8 cellular contexts compared by ENCODE assay signal in genomic region chr7:12569673-12570072, GRCh38. TPM values are rescaled to one million over a fixed set of nuclear protein-coding genes. Genes with fewer than 3 reads are reported as not detected.
DNase-seq lines count a peak whose midpoint lies in the region; ATAC-seq and TF ChIP-seq lines count a peak whose summit lies in the region.

No MANE protein-coding gene starts in this region.

- no peak overlapping the region for H3K27ac Mint-ChIP-seq in GM23338
- H3K27ac Mint-ChIP-seq in CD8-positive, alpha-beta T cell: no peak overlapping the region

- ATAC-seq in GM18867 (IDR thresholded peaks at IDR 0.05; ENCODE audit: unreplicated experiment) (peak; percentile 42), GM23338 (no peak), HG02973 (IDR thresholded peaks at IDR 0.05; ENCODE audit: unreplicated experiment) (no peak)
- ATAC-seq in CD8-positive, alpha-beta T cell: no peak

- H3K4me2 ChIP-seq in GM23338: peak overlapping the region; percentile 94

- peak overlapping the region; percentile 79 for H3K9ac ChIP-seq in mucosa of stomach (ENCODE audit: low read length)

- H3K9me3 Mint-ChIP-seq in GM23338: no peaks in the 10 kb centered on the region
- no peaks in the 10 kb centered on the region for H3K9me3 Mint-ChIP-seq in CD8-positive, alpha-beta T cell

- H3K4me3 Mint-ChIP-seq in GM23338: peak overlapping the region; percentile 80
- H3K4me3 Mint-ChIP-seq in CD8-positive, alpha-beta T cell: no peak overlapping the region

- DNase-seq in GM23338 (ENCODE audit: low spot score): peak; percentile 17
- DNase-seq in NCI-H748 (lab: John Stamatoyannopoulos, UW; ENCODE audit: unreplicated experiment): peak; percentile 53
- DNase-seq in activated gamma-delta T cell treated with Interleukin-2 at 50 U/mL for 16 hours: no peak
- no peak for DNase-seq in CD8-positive, alpha-beta T cell
- no peak for DNase-seq in NCI-H1930 (lab: John Stamatoyannopoulos, UW)

- POLR2A ChIA-PET in CD8-positive, alpha-beta T cell (lab: Charles Lee): no interaction called here

- no peaks in the 10 kb centered on the region for H3K9me2 ChIP-seq in GM23338 (ENCODE audit: insufficient read depth)

- H3K27ac ChIP-seq in GM23338 (ENCODE audit: low read depth): no peak overlapping the region
- no peak overlapping the region for H3K27ac ChIP-seq in CD8-positive, alpha-beta T cell (ENCODE audit: low read depth, low read length)

- H3K27me3 ChIP-seq in GM23338 (ENCODE audit: insufficient read depth) (peaks cover 45% of the 10 kb centered on the region), mucosa of stomach (ENCODE audit: control insufficient read depth, insufficient read depth, low read length) (peaks cover 15% of the 10 kb centered on the region)
- peaks cover 7% of the 10 kb centered on the region for H3K27me3 ChIP-seq in CD8-positive, alpha-beta T cell (ENCODE audit: insufficient read depth, low read length)

- H4K20me1 ChIP-seq in GM23338 (replicated peaks; ENCODE audit: insufficient read depth): no peaks in the 10 kb centered on the region

- H3K4me1 ChIP-seq in GM23338 (ENCODE audit: insufficient read depth) (peaks cover 14% of the 10 kb centered on the region), mucosa of stomach (ENCODE audit: control insufficient read depth, insufficient read depth, low read length) (peaks cover 17% of the 10 kb centered on the region)
- H3K4me1 ChIP-seq in CD8-positive, alpha-beta T cell (ENCODE audit: insufficient read depth, low read length): no peaks in the 10 kb centered on the region

- no peaks in the 10 kb centered on the region for H3K36me3 Mint-ChIP-seq in GM23338 (ENCODE audit: low read depth)
- H3K36me3 Mint-ChIP-seq in CD8-positive, alpha-beta T cell: no peaks in the 10 kb centered on the region

- no peaks in the 10 kb centered on the region for H3K79me2 ChIP-seq in GM23338 (replicated peaks; ENCODE audit: insufficient read depth)

- H3K4me3 ChIP-seq in GM23338 (peak overlapping the region; percentile 72), mucosa of stomach (ENCODE audit: low read length) (peak overlapping the region; percentile 44)
- no peak overlapping the region for H3K4me3 ChIP-seq in CD8-positive, alpha-beta T cell (ENCODE audit: low read depth, low read length)

- intact Hi-C loops in CD8-positive, alpha-beta T cell (cut with DNase I, micrococcal nuclease): no loop called here

- TF ChIP-seq CTCF in GM23338 (conservative IDR thresholded peaks at IDR 0.05; ENCODE audit: low read depth in 2 of 2): no peak
- no peak for TF ChIP-seq CTCF in CD8-positive, alpha-beta T cell (IDR thresholded peaks at IDR 0.05)

- H3K9me3 ChIP-seq in mucosa of stomach (ENCODE audit: control insufficient read depth, low read length): no peaks in the 10 kb centered on the region
- H3K9me3 ChIP-seq in CD8-positive, alpha-beta T cell (ENCODE audit: low read length): no peaks in the 10 kb centered on the region

- H3K27me3 Mint-ChIP-seq in GM23338 (ENCODE audit: insufficient read depth, low read depth, poor library complexity): peaks cover 21% of the 10 kb centered on the region
- peaks cover 28% of the 10 kb centered on the region for H3K27me3 Mint-ChIP-seq in CD8-positive, alpha-beta T cell (ENCODE audit: low read depth)

- CTCF ChIA-PET in CD8-positive, alpha-beta T cell (lab: Charles Lee): no interaction called here

- H3K4me1 Mint-ChIP-seq in GM23338: peaks cover 14% of the 10 kb centered on the region; the same call in 2 of the 3 replicates
- peaks cover 13% of the 10 kb centered on the region for H3K4me1 Mint-ChIP-seq in CD8-positive, alpha-beta T cell (ENCODE audit: low read depth)

- no peaks in the 10 kb centered on the region for H3K36me3 ChIP-seq in GM23338 (ENCODE audit: insufficient read depth)
- no peaks in the 10 kb centered on the region for H3K36me3 ChIP-seq in mucosa of stomach (ENCODE audit: control insufficient read depth, insufficient read depth, low read length)
- no peaks in the 10 kb centered on the region for H3K36me3 ChIP-seq in CD8-positive, alpha-beta T cell (ENCODE audit: insufficient read depth, low read length)

- no peaks in the 10 kb centered on the region for H3F3A ChIP-seq in GM23338 (replicated peaks; ENCODE audit: low read depth)

- peak overlapping the region; percentile 98; the same call in 1 of the 2 replicates for H2AFZ ChIP-seq in GM23338

TF ChIP-seq in GM23338, 12 proteins besides CTCF, POLR2A, EP300 and RAD21:
- no peak for TF ChIP-seq STAT1 (IDR thresholded peaks at IDR 0.05; ENCODE audit: unreplicated experiment)
- no peak for TF ChIP-seq POLR2AphosphoS5 (IDR thresholded peaks at IDR 0.05; ENCODE audit: low read depth)
- no peak for TF ChIP-seq ZNF462 (CRISPR knock-in tag; IDR thresholded peaks at IDR 0.05)
- TF ChIP-seq EZH2 (IDR thresholded peaks at IDR 0.05; ENCODE audit: low read depth, unreplicated experiment): no peak
- TF ChIP-seq NANOG (IDR thresholded peaks at IDR 0.05; ENCODE audit: borderline replicate concordance): no peak
- no peak for TF ChIP-seq JUNB (IDR thresholded peaks at IDR 0.05; ENCODE audit: unreplicated experiment)
- no peak for TF ChIP-seq ZNF114 (CRISPR knock-in tag; IDR thresholded peaks at IDR 0.05)
- TF ChIP-seq ETS1 (IDR thresholded peaks at IDR 0.05): no peak
- no peak for TF ChIP-seq CREB1 (CRISPR knock-in tag; IDR thresholded peaks at IDR 0.05; ENCODE audit: low read depth)
- no peak for TF ChIP-seq ZNF331 (CRISPR knock-in tag; IDR thresholded peaks at IDR 0.05; ENCODE audit: low read depth)
- TF ChIP-seq EZH2phosphoT487 (IDR thresholded peaks at IDR 0.05; ENCODE audit: unreplicated experiment): no peak
TF ChIP-seq in GM23338: peak in this region for 0.

RNA-seq across cellular contexts. Expression of gene SCIN, which starts 0.8 kb away (rescaled TPM):
- 0.80 and 5.8 TPM in 2 replicates for total RNA-seq in GM23338 (2014; rRNA removed; shearing (Covaris generic))
- polyA plus RNA-seq in GM23338 (2016; fragmentation: Nextera tagmentation; extraction: Ambion mirVana): 0.92 and 1.1 TPM in 2 replicates
- total RNA-seq in CD8-positive, alpha-beta T cell: not detected

Comparison
In these comparisons a context has a peak if more than half of its experiments do, and no peak if none do; other contexts are left out.
1. DNase-seq: peak in GM23338 (single experiment) and NCI-H748 (single experiment); none in activated gamma-delta T cell treated with Interleukin-2 at 50 U/mL for 16 hours (single experiment), CD8-positive, alpha-beta T cell (0 of 7) and NCI-H1930 (0 of 2).